8 cellular contexts compared by ENCODE assay signal in the genomic region with DNA sequence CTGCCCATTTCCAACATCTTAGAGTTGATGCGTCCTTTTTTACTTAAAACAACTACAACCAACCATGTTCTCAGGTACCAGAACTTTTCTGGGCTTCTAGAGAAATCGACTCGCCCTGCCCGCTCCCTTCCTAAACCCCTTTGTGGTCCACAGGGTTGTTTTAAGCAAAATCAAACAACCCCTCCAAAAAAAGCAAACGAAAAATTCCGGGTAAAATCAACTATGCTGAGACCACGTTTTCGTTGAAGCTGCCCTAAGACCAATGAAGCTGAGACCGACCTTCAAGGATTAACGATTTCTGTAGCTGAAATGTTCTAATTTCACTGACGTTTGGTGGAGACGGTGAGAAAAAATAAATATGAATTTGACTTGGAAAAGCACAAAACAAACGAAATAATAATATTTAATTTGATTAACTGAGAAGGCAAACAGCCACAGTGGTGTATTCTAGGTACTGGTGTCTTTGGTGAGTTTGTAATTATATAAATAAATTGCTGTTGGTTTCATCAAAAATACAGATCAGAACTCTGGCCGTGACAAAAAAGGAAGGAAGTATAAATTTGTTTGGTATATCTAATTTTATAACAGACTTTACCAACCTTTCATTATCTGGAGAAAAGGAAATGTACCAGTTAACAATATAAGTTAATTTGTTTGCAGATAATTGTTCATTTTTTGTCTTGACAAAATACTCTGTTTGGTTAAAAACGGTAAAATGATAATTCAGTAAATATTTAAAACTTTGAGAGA. TPM values are rescaled to one million over a fixed set of nuclear protein-coding genes. Genes with fewer than 3 reads are reported as not detected.
DNase-seq lines count a peak whose midpoint lies in the region; ATAC-seq and TF ChIP-seq lines count a peak whose summit lies in the region.

No MANE protein-coding gene starts in this region.

- intact Hi-C loops in left ventricle myocardium inferior (cut with micrococcal nuclease), result no loop called here
- intact Hi-C loops in Right ventricle myocardium superior (cut with DNase I), result no loop called here
- intact Hi-C loops in mucosa of descending colon (cut with DNase I, micrococcal nuclease), result no loop called here

- DNase-seq in left ventricle myocardium inferior (no peak), Right ventricle myocardium superior (no peak), SK-N-MC (ENCODE audit: low read depth, low spot score) (no peak), hepatocyte (ENCODE audit: low spot score) (no peak), mucosa of descending colon (no peak)
- no peak for DNase-seq in stimulated activated CD8-positive, alpha-beta memory T cell treated with anti-CD3 and anti-CD28 coated beads, Interleukin-4, amount 100 ng/mL, for 48 hours

- H3K27ac ChIP-seq in left ventricle myocardium inferior (replicated peaks) (no peak overlapping the region), SK-N-MC (peak overlapping the region; percentile 89), hepatocyte (peak overlapping the region; percentile 79)

- H3K36me3 ChIP-seq in left ventricle myocardium inferior, result no peaks in the 10 kb centered on the region
- H3K36me3 ChIP-seq in SK-N-MC (ENCODE audit: insufficient read depth, low read length), result no peaks in the 10 kb centered on the region
- no peaks in the 10 kb centered on the region for H3K36me3 ChIP-seq in hepatocyte (replicated peaks; ENCODE audit: insufficient read depth, low read depth)
- H3K36me3 ChIP-seq in mucosa of descending colon (ENCODE audit: low read depth), result no peaks in the 10 kb centered on the region

- peak overlapping the region; percentile 75 for H2AFZ ChIP-seq in hepatocyte

- no peak for TF ChIP-seq CTCF in left ventricle myocardium inferior (IDR thresholded peaks at IDR 0.05; ENCODE audit: borderline replicate concordance)
- TF ChIP-seq CTCF in hepatocyte (IDR thresholded peaks at IDR 0.05; ENCODE audit: poor library complexity), result no peak
- TF ChIP-seq CTCF in mucosa of descending colon (IDR thresholded peaks at IDR 0.05), result no peak

- H3K4me3 ChIP-seq in left ventricle myocardium inferior, result peak overlapping the region; percentile 53
- peak overlapping the region; percentile 85 for H3K4me3 ChIP-seq in SK-N-MC
- H3K4me3 ChIP-seq in hepatocyte, result peak overlapping the region; percentile 46
- no peak overlapping the region for H3K4me3 ChIP-seq in mucosa of descending colon

- no peak for ATAC-seq in Right ventricle myocardium superior (ENCODE audit: poor library complexity)
- no peak for ATAC-seq in GM18517 (IDR thresholded peaks at IDR 0.05; ENCODE audit: unreplicated experiment)
- no peak for ATAC-seq in HG03139 (IDR thresholded peaks at IDR 0.05; ENCODE audit: unreplicated experiment)
- ATAC-seq in mucosa of descending colon, result no peak

- H3K9me3 ChIP-seq in left ventricle myocardium inferior (replicated peaks) (no peaks in the 10 kb centered on the region), SK-N-MC (ENCODE audit: low read depth, low read length) (no peaks in the 10 kb centered on the region), hepatocyte (ENCODE audit: low read depth) (no peaks in the 10 kb centered on the region), mucosa of descending colon (no peaks in the 10 kb centered on the region)

- peaks cover 20% of the 10 kb centered on the region for H3K79me2 ChIP-seq in hepatocyte

- peaks cover 29% of the 10 kb centered on the region for H3K4me1 ChIP-seq in left ventricle myocardium inferior
- H3K4me1 ChIP-seq in hepatocyte (ENCODE audit: insufficient read depth), result peaks cover 8% of the 10 kb centered on the region
- H3K4me1 ChIP-seq in mucosa of descending colon (ENCODE audit: low read depth), result peaks cover 31% of the 10 kb centered on the region

- H3K9me2 ChIP-seq in hepatocyte (replicated peaks; ENCODE audit: insufficient read depth), result no peaks in the 10 kb centered on the region

- peaks cover 100% of the 10 kb centered on the region for H3K27me3 ChIP-seq in left ventricle myocardium inferior (ENCODE audit: low read depth)
- H3K27me3 ChIP-seq in hepatocyte, result no peaks in the 10 kb centered on the region

- H4K20me1 ChIP-seq in hepatocyte (ENCODE audit: insufficient read depth, poor library complexity, severe bottlenecking), result no peaks in the 10 kb centered on the region

- H3K9ac ChIP-seq in SK-N-MC (ENCODE audit: insufficient read length), result peak overlapping the region; percentile 93

- peak overlapping the region; percentile 80 for H3K4me2 ChIP-seq in hepatocyte

- WGBS in hepatocyte (ENCODE audit: low lambda C conversion rate, missing lambda C conversion rate), result 1% methylated on average over 15 of the region's 15 CpGs

RNA-seq across cellular contexts. Expression of a gene that starts 4.7 kb away (rescaled TPM):
- total RNA-seq in left ventricle myocardium inferior (0.38 TPM), Right ventricle myocardium superior (not detected), hepatocyte (73.1 and 75.7 TPM in 2 replicates), mucosa of descending colon (under 1 TPM in 1 of 3 donors, not detected in 2; 0.79 TPM)
- 28.9 and 31.1 TPM in 2 replicates for polyA plus RNA-seq in hepatocyte

RNA-seq across cellular contexts. Expression of a gene that starts 56.8 kb away (rescaled TPM):
- total RNA-seq in left ventricle myocardium inferior (25.6 TPM), Right ventricle myocardium superior (25.0 TPM), hepatocyte (41.0 and 57.2 TPM in 2 replicates), mucosa of descending colon (10 to 100 TPM; 74.6 to 79.3 (median 76.8) TPM)
- 55.4 and 57.1 TPM in 2 replicates for polyA plus RNA-seq in hepatocyte

Comparison
In these comparisons a context has a peak if more than half of its experiments do, and no peak if none do; other contexts are left out.
1. RNA of a gene that starts 4.7 kb away (total RNA-seq): 73.1 to 75.7 TPM in hepatocyte; 0.38 TPM in left ventricle myocardium inferior (single experiment), 0.79 TPM in mucosa of descending colon and not detected in Right ventricle myocardium superior (single experiment); every median in the first group is over 10 times any median in the second.